ENCODE assay signal across 8 cellular contexts in the genomic region with DNA sequence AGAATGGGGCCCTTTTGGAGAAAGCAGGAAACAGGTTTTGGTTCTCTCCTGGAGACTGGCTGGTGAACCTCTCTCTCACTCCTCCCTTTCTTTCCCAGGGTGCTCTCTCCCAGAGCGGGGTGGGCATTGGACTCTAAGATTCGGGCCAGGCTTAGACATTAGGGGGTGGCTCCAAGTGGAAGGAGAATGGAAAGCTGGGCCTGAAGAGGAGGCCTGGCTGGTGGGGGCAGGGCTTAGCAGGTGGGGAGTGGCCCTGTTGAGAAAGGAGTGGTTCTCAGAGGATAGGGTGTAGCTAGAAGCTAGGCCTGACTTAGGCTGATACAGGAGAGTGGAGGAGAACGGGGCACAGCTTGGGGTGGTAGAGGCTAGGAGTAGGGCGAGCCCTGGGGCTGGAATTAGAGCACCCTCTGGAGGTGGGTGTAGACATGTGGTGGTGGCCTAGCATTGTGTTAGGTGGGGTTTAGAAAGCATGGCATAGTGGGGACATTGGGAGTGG. TPM values are rescaled to one million over a fixed set of nuclear protein-coding genes. Genes with fewer than 3 reads are reported as not detected.
DNase-seq lines count a peak whose midpoint lies in the region; ATAC-seq and TF ChIP-seq lines count a peak whose summit lies in the region.

No MANE protein-coding gene starts in this region.

- no peak overlapping the region for H3K27ac Mint-ChIP-seq in activated T-helper 17 cell treated with anti-CD3 and anti-CD28 coated beads, Interleukin-2, amount 50 U/mL, for 72 hours

- H3K9me3 Mint-ChIP-seq in activated T-helper 17 cell treated with anti-CD3 and anti-CD28 coated beads, Interleukin-2, amount 50 U/mL, for 72 hours, result no peaks in the 10 kb centered on the region

- no peak overlapping the region for H3K4me3 Mint-ChIP-seq in activated T-helper 17 cell treated with anti-CD3 and anti-CD28 coated beads, Interleukin-2, amount 50 U/mL, for 72 hours

- no peak overlapping the region for H3K4me3 ChIP-seq in cardiac muscle cell

- DNase-seq in cardiac muscle cell (ENCODE audit: low read depth in 1 of 2, low spot score in 1 of 2), result no peak
- no peak for DNase-seq in Right ventricle myocardium inferior (ENCODE audit: missing footprints)
- DNase-seq in left lobe of liver (ENCODE audit: low spot score), result no peak
- no peak for DNase-seq in hypothalamus (lab: John Stamatoyannopoulos, UW)
- no peak for DNase-seq in C1 segment of cervical spinal cord (lab: John Stamatoyannopoulos, UW)
- DNase-seq in stimulated activated CD4-positive, alpha-beta T cell treated with anti-CD3 and anti-CD28 coated beads, Interleukin-2, amount 100 ng/mL, for 24 hours, result no peak
- DNase-seq in HPDE6-E6E7 (ENCODE audit: extremely low spot score), result no peak

- no peaks in the 10 kb centered on the region for H3K4me1 ChIP-seq in cardiac muscle cell (ENCODE audit: low read depth)

- intact Hi-C loops in Right ventricle myocardium inferior (cut with DNase I), result no loop called here

- H3K27me3 ChIP-seq in cardiac muscle cell, result no peaks in the 10 kb centered on the region

- H3K27me3 Mint-ChIP-seq in activated T-helper 17 cell treated with anti-CD3 and anti-CD28 coated beads, Interleukin-2, amount 50 U/mL, for 72 hours, result no peaks in the 10 kb centered on the region

- no peak for ATAC-seq in Right ventricle myocardium inferior
- peak; percentile 45 for ATAC-seq in activated T-helper 17 cell treated with anti-CD3 and anti-CD28 coated beads, Interleukin-2, amount 50 U/mL, for 72 hours (replicated peaks)
- peak; percentile 72 for ATAC-seq in left lobe of liver

- H3K36me3 Mint-ChIP-seq in activated T-helper 17 cell treated with anti-CD3 and anti-CD28 coated beads, Interleukin-2, amount 50 U/mL, for 72 hours (ENCODE audit: low read depth), result peaks cover 82% of the 10 kb centered on the region

- H3K36me3 ChIP-seq in cardiac muscle cell, result no peaks in the 10 kb centered on the region

- H3K4me1 Mint-ChIP-seq in activated T-helper 17 cell treated with anti-CD3 and anti-CD28 coated beads, Interleukin-2, amount 50 U/mL, for 72 hours, result peaks cover 14% of the 10 kb centered on the region

- no peaks in the 10 kb centered on the region for H3K9me3 ChIP-seq in cardiac muscle cell (ENCODE audit: low read depth)

- TF ChIP-seq CTCF in cardiac muscle cell (IDR thresholded peaks at IDR 0.05; ENCODE audit: low read depth, low read length), result no peak

- H3K27ac ChIP-seq in cardiac muscle cell, result peak overlapping the region; percentile 23

RNA-seq across cellular contexts. Expression of gene PLP2, which starts 5.7 kb away (rescaled TPM):
- total RNA-seq in cardiac muscle cell (8.3 and 12.4 TPM in 2 replicates), Right ventricle myocardium inferior (67.0 TPM), left lobe of liver (11.7 TPM)
- polyA plus RNA-seq in cardiac muscle cell, result 34.6 and 41.2 TPM in 2 replicates
- total RNA-seq in activated T-helper 17 cell treated with anti-CD3 and anti-CD28 coated beads, Interleukin-2, amount 50 U/mL, for 72 hours, result 100 to 1,000 TPM; 228 to 233 TPM

RNA-seq across cellular contexts. Expression of gene PRICKLE3, which starts 8.8 kb away (rescaled TPM):
- total RNA-seq in cardiac muscle cell (10.5 and 16.5 TPM in 2 replicates), Right ventricle myocardium inferior (15.1 TPM), left lobe of liver (4.5 TPM)
- 8.1 and 10.9 TPM in 2 replicates for polyA plus RNA-seq in cardiac muscle cell
- 10 to 100 TPM; 19.8 to 45.3 TPM for total RNA-seq in activated T-helper 17 cell treated with anti-CD3 and anti-CD28 coated beads, Interleukin-2, amount 50 U/mL, for 72 hours

RNA-seq across cellular contexts. Expression of gene MAGIX, which starts 14.8 kb away (rescaled TPM):
- total RNA-seq in cardiac muscle cell, result 2.0 and 6.8 TPM in 2 replicates
- 3.2 and 10.0 TPM in 2 replicates for polyA plus RNA-seq in cardiac muscle cell
- total RNA-seq in Right ventricle myocardium inferior, result 4.3 TPM
- 1 to 10 TPM; 1.5 to 3.7 TPM for total RNA-seq in activated T-helper 17 cell treated with anti-CD3 and anti-CD28 coated beads, Interleukin-2, amount 50 U/mL, for 72 hours
- 27.7 TPM for total RNA-seq in left lobe of liver

RNA-seq across cellular contexts. Expression of gene SYP, which starts 22.6 kb away (rescaled TPM):
- 0.45 and 1.8 TPM in 2 replicates for total RNA-seq in cardiac muscle cell
- polyA plus RNA-seq in cardiac muscle cell, result 1.1 and 1.3 TPM in 2 replicates
- total RNA-seq in Right ventricle myocardium inferior, result 1.8 TPM
- 10 to 100 TPM; 16.6 to 53.4 TPM for total RNA-seq in activated T-helper 17 cell treated with anti-CD3 and anti-CD28 coated beads, Interleukin-2, amount 50 U/mL, for 72 hours
- 0.10 TPM for total RNA-seq in left lobe of liver

RNA-seq across cellular contexts. Expression of gene GPKOW, which starts 53.9 kb away (rescaled TPM):
- total RNA-seq in cardiac muscle cell, result 37.3 and 38.4 TPM in 2 replicates
- 23.2 and 28.7 TPM in 2 replicates for polyA plus RNA-seq in cardiac muscle cell
- 19.0 TPM for total RNA-seq in Right ventricle myocardium inferior
- total RNA-seq in activated T-helper 17 cell treated with anti-CD3 and anti-CD28 coated beads, Interleukin-2, amount 50 U/mL, for 72 hours, result 10 to 100 TPM; 17.3 to 18.1 TPM
- 11.5 TPM for total RNA-seq in left lobe of liver
